8 cellular contexts compared by ENCODE assay signal in genomic region chr14:89466939-89467338, GRCh38. TPM values are rescaled to one million over a fixed set of nuclear protein-coding genes. Genes with fewer than 3 reads are reported as not detected.
DNase-seq lines count a peak whose midpoint lies in the region; ATAC-seq and TF ChIP-seq lines count a peak whose summit lies in the region.
"Had no signal": no experiment of that assay in that cellular context is flagged by ENCODE, and none has a peak within 500 bp of the region (broad histone marks: within the 10 kb centered on the region; RNA-seq: fewer than 3 reads in every experiment).

No MANE protein-coding gene starts in this region.

- H3K4me1 Mint-ChIP-seq in osteocyte (ENCODE audit: unreplicated experiment), result peaks cover 17% of the 10 kb centered on the region

- WGBS in gastroesophageal sphincter (ENCODE audit: low coverage in 1 of 2), 2 donors, result 60 to 66% methylated on average over 1 to 3 of the region's 13 CpGs

- H3K27ac ChIP-seq in SK-N-MC, result peak overlapping the region; percentile 67
- no peak overlapping the region for H3K27ac ChIP-seq in gastroesophageal sphincter

- no peak for TF ChIP-seq POLR2A in gastroesophageal sphincter (IDR thresholded peaks at IDR 0.05)

- DNase-seq in GM03348 (ENCODE audit: low spot score) (peak; percentile 23), SK-N-MC (ENCODE audit: low read depth, low spot score) (no peak), sciatic nerve (ENCODE audit: low spot score) (no peak), osteocyte (ENCODE audit: extremely low spot score, unreplicated experiment) (no peak)
- DNase-seq: NCI-H446 had no signal

- H3K4me3 ChIP-seq in SK-N-MC (peak overlapping the region; percentile 4; the same call in 1 of the 2 replicates), gastroesophageal sphincter (no peak overlapping the region)

- H3K9me3 Mint-ChIP-seq in osteocyte (ENCODE audit: unreplicated experiment), result no peaks in the 10 kb centered on the region

- peak; percentile 20 for ATAC-seq in gastroesophageal sphincter
- peak; percentile 42 for ATAC-seq in sciatic nerve
- no peak for ATAC-seq in GM21825 (IDR thresholded peaks at IDR 0.05; ENCODE audit: unreplicated experiment)
- ATAC-seq in HG03025 (IDR thresholded peaks at IDR 0.05; ENCODE audit: low FRiP score, unreplicated experiment), result no peak

- TF ChIP-seq CTCF in gastroesophageal sphincter (IDR thresholded peaks at IDR 0.05) (no peak), osteocyte (IDR thresholded peaks at IDR 0.05) (no peak)

- H3K27me3 ChIP-seq in gastroesophageal sphincter, result no peaks in the 10 kb centered on the region

- H3K27me3 Mint-ChIP-seq in osteocyte (ENCODE audit: unreplicated experiment), result no peaks in the 10 kb centered on the region

- no peaks in the 10 kb centered on the region for H3K36me3 ChIP-seq in SK-N-MC (ENCODE audit: insufficient read depth, low read length)
- no peaks in the 10 kb centered on the region for H3K36me3 ChIP-seq in gastroesophageal sphincter

- TF ChIP-seq EP300 in gastroesophageal sphincter (IDR thresholded peaks at IDR 0.05), result no peak

- intact Hi-C loops in sciatic nerve (cut with DNase I), result no loop called here

- H3K4me1 ChIP-seq in gastroesophageal sphincter, result peaks cover 0 to 16% (median 5%) of the 10 kb centered on the region in 3 donors

- no peak overlapping the region for H3K27ac Mint-ChIP-seq in osteocyte (ENCODE audit: unreplicated experiment)

- H3K36me3 Mint-ChIP-seq in osteocyte (ENCODE audit: unreplicated experiment), result peaks cover 9% of the 10 kb centered on the region

- no peak overlapping the region for H3K9ac ChIP-seq in SK-N-MC (ENCODE audit: insufficient read length)

- H3K9me3 ChIP-seq in SK-N-MC (ENCODE audit: low read depth, low read length) (no peaks in the 10 kb centered on the region), gastroesophageal sphincter (no peaks in the 10 kb centered on the region)

- no peak overlapping the region for H3K4me3 Mint-ChIP-seq in osteocyte (ENCODE audit: unreplicated experiment)

RNA-seq across cellular contexts. Expression of gene FOXN3, which starts 49.9 kb away (rescaled TPM):
- total RNA-seq in gastroesophageal sphincter (100 to 1,000 TPM; 116 to 172 (median 136) TPM), sciatic nerve (80.9 TPM), osteocyte (120 and 130 TPM in 2 replicates)

Comparison
In these comparisons a context has a peak if more than half of its experiments do, and no peak if none do; other contexts are left out.
1. ATAC-seq: peak in gastroesophageal sphincter (single experiment) and sciatic nerve (single experiment); none in GM21825 (single experiment) and HG03025 (single experiment).